ENCODE assay signal across 13 cellular contexts in the genomic region with DNA sequence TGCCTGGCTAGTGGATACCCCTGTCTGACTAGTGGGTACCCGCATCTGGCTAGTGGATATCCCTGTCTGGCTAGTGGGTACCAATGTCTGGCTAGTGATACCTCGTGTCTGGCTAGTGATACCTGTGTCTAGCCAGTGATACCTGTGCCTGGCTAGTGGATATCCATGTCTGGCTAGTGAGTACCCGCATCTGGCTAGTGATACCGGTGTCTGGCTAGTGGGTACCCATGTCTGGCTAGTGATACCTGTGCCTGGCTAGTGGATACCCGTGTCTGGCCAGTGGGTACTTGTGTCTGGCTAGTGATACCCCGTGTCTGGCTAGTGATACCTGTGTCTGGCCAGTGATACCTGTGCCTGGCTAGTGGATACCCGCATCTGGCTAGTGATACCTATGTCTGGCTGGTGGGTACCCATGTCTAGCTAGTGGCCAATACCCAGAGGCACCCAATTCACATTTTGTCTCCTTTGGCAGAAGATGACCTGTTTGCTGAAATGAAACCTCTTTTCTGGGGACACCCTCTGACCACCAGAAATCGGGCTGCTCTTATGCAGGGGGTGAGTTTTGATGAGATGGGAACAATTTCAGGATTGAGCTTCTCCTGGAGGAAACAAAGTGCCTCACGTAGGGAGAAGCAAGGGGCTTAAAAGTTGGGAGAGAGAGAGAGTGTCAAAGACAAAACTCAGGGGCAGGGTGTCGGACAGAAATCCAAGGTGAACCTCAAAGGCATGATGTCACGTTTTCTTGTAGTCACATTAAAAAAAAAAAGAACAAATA.
DNase-seq lines count a peak whose midpoint lies in the region; ATAC-seq and TF ChIP-seq lines count a peak whose summit lies in the region.
"Had no signal": no experiment of that assay in that cellular context is flagged by ENCODE, and none has a peak within 500 bp of the region (broad histone marks: within the 10 kb centered on the region; RNA-seq: fewer than 3 reads in every experiment).

No MANE protein-coding gene starts in this region.

- no peak overlapping the region for H3K27ac ChIP-seq in coronary artery

- no peak for TF ChIP-seq CTCF in coronary artery (IDR thresholded peaks at IDR 0.05)
- no peak for TF ChIP-seq CTCF in glutamatergic neuron (IDR thresholded peaks at IDR 0.05; ENCODE audit: partially characterized antibody, unreplicated experiment)

- peaks cover 13% of the 10 kb centered on the region for H3K27me3 Mint-ChIP-seq in stimulated activated naive CD8-positive, alpha-beta T cell treated with anti-CD3 and anti-CD28 coated beads, Interleukin-15, amount 100 ng/mL, for 72 hours
- H3K27me3 Mint-ChIP-seq in glutamatergic neuron (ENCODE audit: unreplicated experiment), result no peaks in the 10 kb centered on the region
- H3K27me3 Mint-ChIP-seq in activated naive CD8-positive, alpha-beta T cell treated with anti-CD3 and anti-CD28 coated beads, Interleukin-2, amount 50 U/mL, for 24 hours, result peaks cover 6% of the 10 kb centered on the region

- DNase-seq in stimulated activated naive CD8-positive, alpha-beta T cell treated with anti-CD3 and anti-CD28 coated beads, Interleukin-15, Interleukin-2, amounts not matched to agents 100 U/mL and 50 U/mL, for 24 hours, result peak; percentile 0
- DNase-seq in stimulated activated naive CD8-positive, alpha-beta T cell treated with anti-CD3 and anti-CD28 coated beads, Interleukin-15, amount 100 ng/mL, for 72 hours, result no peak
- DNase-seq in coronary artery (ENCODE audit: low spot score), result peak; percentile 52
- peak; percentile 38 for DNase-seq in sciatic nerve (ENCODE audit: low spot score)
- DNase-seq in glutamatergic neuron, result no peak
- no peak for DNase-seq in NCI-H69 (lab: John Stamatoyannopoulos, UW)
- no peak for DNase-seq in activated naive CD8-positive, alpha-beta T cell treated with anti-CD3 and anti-CD28 coated beads, Interleukin-2, amount 50 U/mL, for 24 hours
- DNase-seq: AML-193, DMS53, NCI-H146, NCI-H226, SIG-M5 had no signal

- intact Hi-C loops in sciatic nerve (cut with DNase I), result loop anchor here (10.0 kb wide), 1 partner anchor 84 kb away; no protein-coding TSS in a partner anchor

- no peaks in the 10 kb centered on the region for H3K4me1 Mint-ChIP-seq in stimulated activated naive CD8-positive, alpha-beta T cell treated with anti-CD3 and anti-CD28 coated beads, Interleukin-15, amount 100 ng/mL, for 72 hours
- peaks cover 8% of the 10 kb centered on the region for H3K4me1 Mint-ChIP-seq in glutamatergic neuron (ENCODE audit: low read depth, unreplicated experiment)
- H3K4me1 Mint-ChIP-seq in activated naive CD8-positive, alpha-beta T cell treated with anti-CD3 and anti-CD28 coated beads, Interleukin-2, amount 50 U/mL, for 24 hours, result peaks cover 3% of the 10 kb centered on the region

- ATAC-seq in stimulated activated naive CD8-positive, alpha-beta T cell treated with anti-CD3 and anti-CD28 coated beads, Interleukin-15, Interleukin-2, amounts not matched to agents 100 U/mL and 50 U/mL, for 24 hours, result no peak
- no peak for ATAC-seq in stimulated activated naive CD8-positive, alpha-beta T cell treated with anti-CD3 and anti-CD28 coated beads, Interleukin-15, amount 100 ng/mL, for 72 hours
- no peak for ATAC-seq in sciatic nerve
- ATAC-seq in activated naive CD8-positive, alpha-beta T cell treated with anti-CD3 and anti-CD28 coated beads, Interleukin-2, amount 50 U/mL, for 24 hours, result no peak
- ATAC-seq: K562 had no signal

- peaks cover 0 to 6% of the 10 kb centered on the region in 2 donors for H3K9me3 Mint-ChIP-seq in stimulated activated naive CD8-positive, alpha-beta T cell treated with anti-CD3 and anti-CD28 coated beads, Interleukin-15, amount 100 ng/mL, for 72 hours
- H3K9me3 Mint-ChIP-seq in glutamatergic neuron (ENCODE audit: unreplicated experiment), result peaks cover 5% of the 10 kb centered on the region
- H3K9me3 Mint-ChIP-seq in activated naive CD8-positive, alpha-beta T cell treated with anti-CD3 and anti-CD28 coated beads, Interleukin-2, amount 50 U/mL, for 24 hours, result no peaks in the 10 kb centered on the region

- H3K36me3 Mint-ChIP-seq in glutamatergic neuron (ENCODE audit: unreplicated experiment), result peaks cover 5% of the 10 kb centered on the region
- no peaks in the 10 kb centered on the region for H3K36me3 Mint-ChIP-seq in activated naive CD8-positive, alpha-beta T cell treated with anti-CD3 and anti-CD28 coated beads, Interleukin-2, amount 50 U/mL, for 24 hours (ENCODE audit: low read depth)

- H3K27ac Mint-ChIP-seq in stimulated activated naive CD8-positive, alpha-beta T cell treated with anti-CD3 and anti-CD28 coated beads, Interleukin-15, amount 100 ng/mL, for 72 hours, result no peak overlapping the region
- H3K27ac Mint-ChIP-seq in glutamatergic neuron (ENCODE audit: unreplicated experiment), result no peak overlapping the region
- no peak overlapping the region for H3K27ac Mint-ChIP-seq in activated naive CD8-positive, alpha-beta T cell treated with anti-CD3 and anti-CD28 coated beads, Interleukin-2, amount 50 U/mL, for 24 hours

- no peak overlapping the region for H3K4me3 Mint-ChIP-seq in stimulated activated naive CD8-positive, alpha-beta T cell treated with anti-CD3 and anti-CD28 coated beads, Interleukin-15, amount 100 ng/mL, for 72 hours
- no peak overlapping the region for H3K4me3 Mint-ChIP-seq in glutamatergic neuron (ENCODE audit: unreplicated experiment)
- no peak overlapping the region for H3K4me3 Mint-ChIP-seq in activated naive CD8-positive, alpha-beta T cell treated with anti-CD3 and anti-CD28 coated beads, Interleukin-2, amount 50 U/mL, for 24 hours

- H3K4me3 ChIP-seq in coronary artery, result no peak overlapping the region
- H3K4me3 ChIP-seq: K562 had no signal

Comparison
In these comparisons a context has a peak if more than half of its experiments do, and no peak if none do; other contexts are left out.
1. DNase-seq: peak in stimulated activated naive CD8-positive, alpha-beta T cell treated with anti-CD3 and anti-CD28 coated beads, Interleukin-15, Interleukin-2, amounts not matched to agents 100 U/mL and 50 U/mL, for 24 hours (single experiment), coronary artery (single experiment) and sciatic nerve (single experiment); none in stimulated activated naive CD8-positive, alpha-beta T cell treated with anti-CD3 and anti-CD28 coated beads, Interleukin-15, amount 100 ng/mL, for 72 hours (0 of 2), glutamatergic neuron (single experiment), NCI-H69 (single experiment) and activated naive CD8-positive, alpha-beta T cell treated with anti-CD3 and anti-CD28 coated beads, Interleukin-2, amount 50 U/mL, for 24 hours (single experiment).